ENCODE assay signal across 17 cellular contexts in genomic region chr3:69408542-69408941, GRCh38. TPM values are rescaled to one million over a fixed set of nuclear protein-coding genes. Genes with fewer than 3 reads are reported as not detected.
DNase-seq lines count a peak whose midpoint lies in the region; ATAC-seq and TF ChIP-seq lines count a peak whose summit lies in the region.
"Had no signal": no experiment of that assay in that cellular context is flagged by ENCODE, and none has a peak within 500 bp of the region (broad histone marks: within the 10 kb centered on the region; RNA-seq: fewer than 3 reads in every experiment).

No MANE protein-coding gene starts in this region.

- DNase-seq in left ventricle myocardium inferior, result peak; percentile 15
- no peak for DNase-seq in left ventricle myocardium superior
- no peak for DNase-seq in spleen
- no peak for DNase-seq in NCI-H526 treated with DMSO at 0.1 percent for 48 hours (lab: John Stamatoyannopoulos, UW)
- no peak for DNase-seq in omental fat pad (ENCODE audit: low spot score)
- no peak for DNase-seq in activated CD4-positive, alpha-beta T cell treated with anti-CD3 and anti-CD28 coated beads, Interleukin-2, amount 50 U/mL, for 4 hours
- DNase-seq: Calu3; CD8-positive, alpha-beta T cell; DMS53; DND-41; EL; H9 had no signal

- H3K27me3 ChIP-seq in left ventricle myocardium inferior (ENCODE audit: low read depth), result no peaks in the 10 kb centered on the region
- H3K27me3 ChIP-seq in spleen (replicated peaks in 1 of 7), result no peaks in the 10 kb centered on the region
- H3K27me3 ChIP-seq: BLaER1 treated with 17β-estradiol and CSF1 and Interleukin-3, amounts not matched to agents 10 nM and 100 nM had no signal

- H3K4me3 Mint-ChIP-seq in dendritic cell treated with granulocyte-macrophage colony-stimulating factor and Interleukin-4, amounts not matched to agents 40 ng/mL and 50 ng/mL, for 4 days, result no peak overlapping the region
- H3K4me3 Mint-ChIP-seq: B cell; CD8-positive, alpha-beta T cell; H9 had no signal

- TF ChIP-seq CTCF in left ventricle myocardium inferior (IDR thresholded peaks at IDR 0.05; ENCODE audit: borderline replicate concordance), result no peak
- TF ChIP-seq CTCF in spleen (IDR thresholded peaks at IDR 0.05 in 8 of 11, conservative IDR thresholded peaks at IDR 0.05 in 3 of 11), result no peak
- TF ChIP-seq CTCF in omental fat pad (IDR thresholded peaks at IDR 0.05), result no peak

- H3K36me3 ChIP-seq in left ventricle myocardium inferior (peaks cover 4% of the 10 kb centered on the region), spleen (peaks cover 0 to 4% (median 0%) of the 10 kb centered on the region in 6 donors)

- H3K36me3 Mint-ChIP-seq in dendritic cell treated with granulocyte-macrophage colony-stimulating factor and Interleukin-4, amounts not matched to agents 40 ng/mL and 50 ng/mL, for 4 days (ENCODE audit: low read depth), result peaks cover 41% of the 10 kb centered on the region
- H3K36me3 Mint-ChIP-seq: CD8-positive, alpha-beta T cell had no signal

- 75 to 93% (median 85%) methylated on average over 5 of the region's 5 CpGs for WGBS in spleen, 5 donors

- H3K27ac Mint-ChIP-seq in dendritic cell treated with granulocyte-macrophage colony-stimulating factor and Interleukin-4, amounts not matched to agents 40 ng/mL and 50 ng/mL, for 4 days, result peak overlapping the region; percentile 67
- H3K27ac Mint-ChIP-seq: B cell; CD8-positive, alpha-beta T cell; H9 had no signal

- intact Hi-C loops in left ventricle myocardium inferior (cut with micrococcal nuclease), result no loop called here
- intact Hi-C loops in left ventricle myocardium superior (cut with micrococcal nuclease), result no loop called here
- intact Hi-C loops in dendritic cell treated with granulocyte-macrophage colony-stimulating factor and Interleukin-4, amounts not matched to agents 40 ng/mL and 50 ng/mL, for 4 days (cut with micrococcal nuclease), result loop anchor here (5.0 kb wide), 1 partner anchor 36 kb away; no protein-coding TSS in a partner anchor
- intact Hi-C loops in spleen (cut with DNase I; ENCODE audit: low total_unique reads), result no loop called here

- TF ChIP-seq POLR2A in spleen (IDR thresholded peaks at IDR 0.05), result no peak

- H3K9me3 Mint-ChIP-seq in dendritic cell treated with granulocyte-macrophage colony-stimulating factor and Interleukin-4, amounts not matched to agents 40 ng/mL and 50 ng/mL, for 4 days, result peaks cover 11% of the 10 kb centered on the region

- H3K27ac ChIP-seq in left ventricle myocardium inferior (replicated peaks), result peak overlapping the region; percentile 22
- H3K27ac ChIP-seq in spleen, result peak overlapping the region in 5 of 8 donors; percentile 58 to 75 (median 62)

- H3K4me1 Mint-ChIP-seq in dendritic cell treated with granulocyte-macrophage colony-stimulating factor and Interleukin-4, amounts not matched to agents 40 ng/mL and 50 ng/mL, for 4 days (ENCODE audit: low read depth), result peaks cover 27% of the 10 kb centered on the region

- H3K4me3 ChIP-seq in left ventricle myocardium inferior (no peak overlapping the region), spleen (no peak overlapping the region)
- H3K4me3 ChIP-seq: BLaER1 treated with 17β-estradiol and CSF1 and Interleukin-3, amounts not matched to agents 10 nM and 100 nM; GM12878 had no signal

- ATAC-seq in left ventricle myocardium superior, result no peak
- no peak for ATAC-seq in omental fat pad (ENCODE audit: low FRiP score)
- ATAC-seq: CD8-positive, alpha-beta T cell; GM12878; HepG2 had no signal

- H3K9me3 ChIP-seq in left ventricle myocardium inferior (replicated peaks) (peaks cover 9% of the 10 kb centered on the region), spleen (peaks cover 0 to 15% (median 9%) of the 10 kb centered on the region in 8 donors)

- peaks cover 26% of the 10 kb centered on the region for H3K4me1 ChIP-seq in left ventricle myocardium inferior
- H3K4me1 ChIP-seq in spleen, result peaks cover 0 to 28% (median 6%) of the 10 kb centered on the region in 6 donors

- no peaks in the 10 kb centered on the region for H3K27me3 Mint-ChIP-seq in dendritic cell treated with granulocyte-macrophage colony-stimulating factor and Interleukin-4, amounts not matched to agents 40 ng/mL and 50 ng/mL, for 4 days

RNA-seq across cellular contexts. Expression of gene FRMD4B, which starts 22.7 kb away (rescaled TPM):
- total RNA-seq in left ventricle myocardium inferior (16.1 TPM), left ventricle myocardium superior (14.0 TPM), spleen (100 to 1,000 TPM in 6 of 7 donors, 10 to 100 TPM in 1; 75.2 to 143 (median 128) TPM), omental fat pad (10 to 100 TPM; 39.5 to 71.0 (median 56.0) TPM)
- polyA plus RNA-seq in spleen, result 10 to 100 TPM in 1 of 3 donors, 1 to 10 TPM in 2; 8.1 to 17.5 (median 9.8) TPM
